1 cellular context compared by ENCODE assay signal in genomic region chr16:8572919-8573724, GRCh38.
A peak's percentile ranks its signal among the peaks of the same experiment; 100 is the strongest.
TF ChIP-seq lines count a peak whose summit lies in the region.

No MANE protein-coding gene starts in this region.

TF ChIP-seq in HepG2, 621 proteins besides CTCF, POLR2A, EP300 and RAD21 (continued from another document):
- TF ChIP-seq SOX5 (CRISPR knock-in tag; IDR thresholded peaks at IDR 0.05; ENCODE audit: borderline replicate concordance) (peak; percentile 55; the same call in 1 of the 2 replicates), PHF8 (CRISPR knock-in tag; IDR thresholded peaks at IDR 0.05) (peak; percentile 43; the same call in 1 of the 2 replicates), SPEN (CRISPR knock-in tag; IDR thresholded peaks at IDR 0.05; ENCODE audit: low read depth) (0 out of 2 replicates have a peak, but pooled peaks have one; percentile 49), MAF1 (CRISPR knock-in tag; IDR thresholded peaks at IDR 0.05; ENCODE audit: borderline replicate concordance) (no peak), ELF1 (CRISPR knock-in tag; IDR thresholded peaks at IDR 0.05) (no peak), PLRG1 (conservative IDR thresholded peaks at IDR 0.05) (no peak), U2AF2 (IDR thresholded peaks at IDR 0.05; ENCODE audit: low read depth, low read length) (no peak), LRRFIP1 (CRISPR knock-in tag; conservative IDR thresholded peaks at IDR 0.05) (no peak), ZNF331 (CRISPR knock-in tag; IDR thresholded peaks at IDR 0.05) (peak; percentile 65; the same call in 1 of the 2 replicates), ZNF513 (CRISPR knock-in tag; conservative IDR thresholded peaks at IDR 0.05) (no peak), FOXA3 (CRISPR knock-in tag; IDR thresholded peaks at IDR 0.05) (peak; percentile 24; the same call in 1 of the 2 replicates), CEBPB (IDR thresholded peaks at IDR 0.05; ENCODE audit: borderline replicate concordance, low read depth, low read length) (peak; percentile 91), ZNF556 (CRISPR knock-in tag; IDR thresholded peaks at IDR 0.05; ENCODE audit: borderline replicate concordance) (no peak)
